2 cellular contexts compared by ENCODE assay signal in the genomic region with DNA sequence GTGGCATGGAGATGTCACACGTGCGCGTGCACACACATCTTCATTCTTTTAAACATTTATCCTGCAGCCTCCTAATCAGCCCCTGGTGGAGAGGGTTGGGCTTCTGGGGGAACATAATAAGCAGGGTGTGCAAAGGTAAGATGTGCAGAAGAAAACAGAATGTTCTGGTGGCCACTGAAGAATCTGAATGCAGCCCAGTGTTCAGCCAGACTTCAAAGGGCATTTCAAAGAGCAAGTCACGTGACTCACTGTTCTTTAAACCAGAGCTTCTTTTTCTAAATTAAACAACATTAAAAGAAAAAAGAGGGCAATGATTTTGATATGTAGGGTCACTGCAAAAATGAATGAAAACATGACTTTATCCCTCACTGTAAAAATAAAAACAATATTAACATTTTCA.
TF ChIP-seq lines count a peak whose summit lies in the region.

No MANE protein-coding gene starts in this region.

TF ChIP-seq in WTC11, 78 proteins besides CTCF, POLR2A, EP300 and RAD21:
- TF ChIP-seq, protein P1, sequence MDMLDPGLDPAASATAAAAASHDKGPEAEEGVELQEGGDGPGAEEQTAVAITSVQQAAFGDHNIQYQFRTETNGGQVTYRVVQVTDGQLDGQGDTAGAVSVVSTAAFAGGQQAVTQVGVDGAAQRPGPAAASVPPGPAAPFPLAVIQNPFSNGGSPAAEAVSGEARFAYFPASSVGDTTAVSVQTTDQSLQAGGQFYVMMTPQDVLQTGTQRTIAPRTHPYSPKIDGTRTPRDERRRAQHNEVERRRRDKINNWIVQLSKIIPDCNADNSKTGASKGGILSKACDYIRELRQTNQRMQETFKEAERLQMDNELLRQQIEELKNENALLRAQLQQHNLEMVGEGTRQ (CRISPR knock-in tag; IDR thresholded peaks at IDR 0.05) = 0 out of 2 replicates have a peak, but pooled peaks have one; percentile 16
- TF ChIP-seq, protein P2, sequence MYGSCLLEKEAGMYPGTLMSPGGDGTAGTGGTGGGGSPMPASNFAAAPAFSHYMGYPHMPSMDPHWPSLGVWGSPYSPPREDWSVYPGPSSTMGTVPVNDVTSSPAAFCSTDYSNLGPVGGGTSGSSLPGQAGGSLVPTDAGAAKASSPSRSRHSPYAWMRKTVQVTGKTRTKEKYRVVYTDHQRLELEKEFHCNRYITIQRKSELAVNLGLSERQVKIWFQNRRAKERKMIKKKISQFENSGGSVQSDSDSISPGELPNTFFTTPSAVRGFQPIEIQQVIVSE (CRISPR knock-in tag; IDR thresholded peaks at IDR 0.05; ENCODE audit: borderline replicate concordance) = no peak
TF ChIP-seq in WTC11: peak in this region for 1.

TF ChIP-seq in K562, 482 proteins besides CTCF, POLR2A, EP300 and RAD21 (continued from another document):
- TF ChIP-seq, protein P1 (CRISPR knock-in tag; IDR thresholded peaks at IDR 0.05) = peak; percentile 43
- TF ChIP-seq ZNF146 (CRISPR knock-in tag; IDR thresholded peaks at IDR 0.05; ENCODE audit: unreplicated experiment) (no peak), RAD51 (IDR thresholded peaks at IDR 0.05; ENCODE audit: borderline replicate concordance, low read depth) (peak; percentile 90), NR2F6 (CRISPR knock-in tag; IDR thresholded peaks at IDR 0.05) (no peak), PRPF4 (IDR thresholded peaks at IDR 0.05; ENCODE audit: insufficient read depth, low read depth, low read length, poor library complexity, severe bottlenecking) (no peak), HDAC8 (tag; IDR thresholded peaks at IDR 0.05) (no peak), ZNF175 (CRISPR knock-in tag; IDR thresholded peaks at IDR 0.05; ENCODE audit: low read depth) (no peak), NELFE (IDR thresholded peaks at IDR 0.05; ENCODE audit: insufficient read depth, insufficient read length) (no peak), CBFA2T2 (conservative IDR thresholded peaks at IDR 0.05) (peak; percentile 62), KDM5B (IDR thresholded peaks at IDR 0.05; ENCODE audit: insufficient replicate concordance, low read depth, low read length) (no peak), NCOR1 (IDR thresholded peaks at IDR 0.05) (no peak), SLC30A9 (CRISPR knock-in tag; IDR thresholded peaks at IDR 0.05) (no peak), ZBTB1 (CRISPR knock-in tag; IDR thresholded peaks at IDR 0.05; ENCODE audit: borderline replicate concordance, low read depth) (no peak), MEF2D (tag; conservative IDR thresholded peaks at IDR 0.05; ENCODE audit: low read depth) (no peak), SNRNP70 (optimal IDR thresholded peaks at IDR 0.05; ENCODE audit: low read depth, low read length) (no peak)
- TF ChIP-seq, protein P3, sequence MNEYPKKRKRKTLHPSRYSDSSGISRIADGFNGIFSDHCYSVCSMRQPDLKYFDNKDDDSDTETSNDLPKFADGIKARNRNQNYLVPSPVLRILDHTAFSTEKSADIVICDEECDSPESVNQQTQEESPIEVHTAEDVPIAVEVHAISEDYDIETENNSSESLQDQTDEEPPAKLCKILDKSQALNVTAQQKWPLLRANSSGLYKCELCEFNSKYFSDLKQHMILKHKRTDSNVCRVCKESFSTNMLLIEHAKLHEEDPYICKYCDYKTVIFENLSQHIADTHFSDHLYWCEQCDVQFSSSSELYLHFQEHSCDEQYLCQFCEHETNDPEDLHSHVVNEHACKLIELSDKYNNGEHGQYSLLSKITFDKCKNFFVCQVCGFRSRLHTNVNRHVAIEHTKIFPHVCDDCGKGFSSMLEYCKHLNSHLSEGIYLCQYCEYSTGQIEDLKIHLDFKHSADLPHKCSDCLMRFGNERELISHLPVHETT (CRISPR knock-in tag; conservative IDR thresholded peaks at IDR 0.05 in 1 of 2, IDR thresholded peaks at IDR 0.05 in 1 of 2) = no peak
- TF ChIP-seq, protein P4, sequence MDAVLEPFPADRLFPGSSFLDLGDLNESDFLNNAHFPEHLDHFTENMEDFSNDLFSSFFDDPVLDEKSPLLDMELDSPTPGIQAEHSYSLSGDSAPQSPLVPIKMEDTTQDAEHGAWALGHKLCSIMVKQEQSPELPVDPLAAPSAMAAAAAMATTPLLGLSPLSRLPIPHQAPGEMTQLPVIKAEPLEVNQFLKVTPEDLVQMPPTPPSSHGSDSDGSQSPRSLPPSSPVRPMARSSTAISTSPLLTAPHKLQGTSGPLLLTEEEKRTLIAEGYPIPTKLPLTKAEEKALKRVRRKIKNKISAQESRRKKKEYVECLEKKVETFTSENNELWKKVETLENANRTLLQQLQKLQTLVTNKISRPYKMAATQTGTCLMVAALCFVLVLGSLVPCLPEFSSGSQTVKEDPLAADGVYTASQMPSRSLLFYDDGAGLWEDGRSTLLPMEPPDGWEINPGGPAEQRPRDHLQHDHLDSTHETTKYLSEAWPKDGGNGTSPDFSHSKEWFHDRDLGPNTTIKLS (IDR thresholded peaks at IDR 0.05; ENCODE audit: borderline replicate concordance, low read depth) = no peak
- TF ChIP-seq, protein P5, sequence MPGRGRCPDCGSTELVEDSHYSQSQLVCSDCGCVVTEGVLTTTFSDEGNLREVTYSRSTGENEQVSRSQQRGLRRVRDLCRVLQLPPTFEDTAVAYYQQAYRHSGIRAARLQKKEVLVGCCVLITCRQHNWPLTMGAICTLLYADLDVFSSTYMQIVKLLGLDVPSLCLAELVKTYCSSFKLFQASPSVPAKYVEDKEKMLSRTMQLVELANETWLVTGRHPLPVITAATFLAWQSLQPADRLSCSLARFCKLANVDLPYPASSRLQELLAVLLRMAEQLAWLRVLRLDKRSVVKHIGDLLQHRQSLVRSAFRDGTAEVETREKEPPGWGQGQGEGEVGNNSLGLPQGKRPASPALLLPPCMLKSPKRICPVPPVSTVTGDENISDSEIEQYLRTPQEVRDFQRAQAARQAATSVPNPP (IDR thresholded peaks at IDR 0.05; ENCODE audit: borderline replicate concordance, insufficient read depth, insufficient read length) = no peak
- TF ChIP-seq, protein P6, sequence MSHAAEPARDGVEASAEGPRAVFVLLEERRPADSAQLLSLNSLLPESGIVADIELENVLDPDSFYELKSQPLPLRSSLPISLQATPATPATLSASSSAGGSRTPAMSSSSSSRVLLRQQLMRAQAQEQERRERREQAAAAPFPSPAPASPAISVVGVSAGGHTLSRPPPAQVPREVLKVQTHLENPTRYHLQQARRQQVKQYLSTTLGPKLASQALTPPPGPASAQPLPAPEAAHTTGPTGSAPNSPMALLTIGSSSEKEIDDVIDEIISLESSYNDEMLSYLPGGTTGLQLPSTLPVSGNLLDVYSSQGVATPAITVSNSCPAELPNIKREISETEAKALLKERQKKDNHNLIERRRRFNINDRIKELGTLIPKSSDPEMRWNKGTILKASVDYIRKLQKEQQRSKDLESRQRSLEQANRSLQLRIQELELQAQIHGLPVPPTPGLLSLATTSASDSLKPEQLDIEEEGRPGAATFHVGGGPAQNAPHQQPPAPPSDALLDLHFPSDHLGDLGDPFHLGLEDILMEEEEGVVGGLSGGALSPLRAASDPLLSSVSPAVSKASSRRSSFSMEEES (CRISPR knock-in tag; IDR thresholded peaks at IDR 0.05) = peak; percentile 96
- TF ChIP-seq, protein P7, sequence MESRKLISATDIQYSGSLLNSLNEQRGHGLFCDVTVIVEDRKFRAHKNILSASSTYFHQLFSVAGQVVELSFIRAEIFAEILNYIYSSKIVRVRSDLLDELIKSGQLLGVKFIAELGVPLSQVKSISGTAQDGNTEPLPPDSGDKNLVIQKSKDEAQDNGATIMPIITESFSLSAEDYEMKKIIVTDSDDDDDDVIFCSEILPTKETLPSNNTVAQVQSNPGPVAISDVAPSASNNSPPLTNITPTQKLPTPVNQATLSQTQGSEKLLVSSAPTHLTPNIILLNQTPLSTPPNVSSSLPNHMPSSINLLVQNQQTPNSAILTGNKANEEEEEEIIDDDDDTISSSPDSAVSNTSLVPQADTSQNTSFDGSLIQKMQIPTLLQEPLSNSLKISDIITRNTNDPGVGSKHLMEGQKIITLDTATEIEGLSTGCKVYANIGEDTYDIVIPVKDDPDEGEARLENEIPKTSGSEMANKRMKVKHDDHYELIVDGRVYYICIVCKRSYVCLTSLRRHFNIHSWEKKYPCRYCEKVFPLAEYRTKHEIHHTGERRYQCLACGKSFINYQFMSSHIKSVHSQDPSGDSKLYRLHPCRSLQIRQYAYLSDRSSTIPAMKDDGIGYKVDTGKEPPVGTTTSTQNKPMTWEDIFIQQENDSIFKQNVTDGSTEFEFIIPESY (CRISPR knock-in tag; IDR thresholded peaks at IDR 0.05) = no peak
- TF ChIP-seq, protein P8, sequence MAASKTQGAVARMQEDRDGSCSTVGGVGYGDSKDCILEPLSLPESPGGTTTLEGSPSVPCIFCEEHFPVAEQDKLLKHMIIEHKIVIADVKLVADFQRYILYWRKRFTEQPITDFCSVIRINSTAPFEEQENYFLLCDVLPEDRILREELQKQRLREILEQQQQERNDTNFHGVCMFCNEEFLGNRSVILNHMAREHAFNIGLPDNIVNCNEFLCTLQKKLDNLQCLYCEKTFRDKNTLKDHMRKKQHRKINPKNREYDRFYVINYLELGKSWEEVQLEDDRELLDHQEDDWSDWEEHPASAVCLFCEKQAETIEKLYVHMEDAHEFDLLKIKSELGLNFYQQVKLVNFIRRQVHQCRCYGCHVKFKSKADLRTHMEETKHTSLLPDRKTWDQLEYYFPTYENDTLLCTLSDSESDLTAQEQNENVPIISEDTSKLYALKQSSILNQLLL (CRISPR knock-in tag; IDR thresholded peaks at IDR 0.05; ENCODE audit: borderline replicate concordance) = no peak
- TF ChIP-seq, protein P9, sequence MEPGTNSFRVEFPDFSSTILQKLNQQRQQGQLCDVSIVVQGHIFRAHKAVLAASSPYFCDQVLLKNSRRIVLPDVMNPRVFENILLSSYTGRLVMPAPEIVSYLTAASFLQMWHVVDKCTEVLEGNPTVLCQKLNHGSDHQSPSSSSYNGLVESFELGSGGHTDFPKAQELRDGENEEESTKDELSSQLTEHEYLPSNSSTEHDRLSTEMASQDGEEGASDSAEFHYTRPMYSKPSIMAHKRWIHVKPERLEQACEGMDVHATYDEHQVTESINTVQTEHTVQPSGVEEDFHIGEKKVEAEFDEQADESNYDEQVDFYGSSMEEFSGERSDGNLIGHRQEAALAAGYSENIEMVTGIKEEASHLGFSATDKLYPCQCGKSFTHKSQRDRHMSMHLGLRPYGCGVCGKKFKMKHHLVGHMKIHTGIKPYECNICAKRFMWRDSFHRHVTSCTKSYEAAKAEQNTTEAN (CRISPR knock-in tag; IDR thresholded peaks at IDR 0.05) = no peak
